1 cellular context compared by ENCODE assay signal in the genomic region with DNA sequence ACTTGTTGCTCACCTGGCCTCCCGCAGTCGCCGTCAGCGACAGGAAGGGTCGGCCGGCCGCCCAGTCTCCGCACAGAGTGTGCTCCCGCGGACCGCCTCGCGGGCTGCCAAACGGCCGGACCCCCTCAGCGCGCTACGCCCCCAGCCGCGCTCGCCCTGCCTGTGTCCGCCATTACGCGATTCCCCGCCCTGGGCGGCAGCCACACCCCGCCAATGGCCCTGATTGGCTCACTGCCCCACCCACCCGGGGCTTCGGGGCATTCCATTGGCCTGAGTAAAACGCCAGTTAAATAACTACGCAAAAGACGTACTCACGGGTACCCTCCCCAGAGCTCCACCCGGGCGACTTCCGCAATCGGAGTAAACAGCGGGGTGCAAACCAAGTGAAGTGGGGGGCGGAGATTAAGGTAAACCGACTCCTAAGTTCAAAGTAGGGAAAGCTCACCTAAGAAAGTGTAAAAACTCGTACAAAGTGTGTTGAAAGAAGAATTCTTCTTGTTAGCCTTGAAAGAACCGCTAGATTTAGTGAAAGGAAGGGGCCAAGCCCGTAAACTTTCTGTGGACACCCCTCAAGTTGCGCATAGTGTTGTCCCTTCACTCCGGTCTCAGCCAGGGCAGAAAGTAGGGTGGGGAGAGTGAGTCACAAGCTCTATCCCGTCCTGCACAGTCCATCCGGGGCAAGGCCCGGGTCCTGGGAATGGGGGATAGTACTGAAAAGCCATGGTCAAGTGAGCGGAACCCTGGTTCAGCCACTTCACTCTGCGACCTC.
TF ChIP-seq lines count a peak whose summit lies in the region.

A gene with protein sequence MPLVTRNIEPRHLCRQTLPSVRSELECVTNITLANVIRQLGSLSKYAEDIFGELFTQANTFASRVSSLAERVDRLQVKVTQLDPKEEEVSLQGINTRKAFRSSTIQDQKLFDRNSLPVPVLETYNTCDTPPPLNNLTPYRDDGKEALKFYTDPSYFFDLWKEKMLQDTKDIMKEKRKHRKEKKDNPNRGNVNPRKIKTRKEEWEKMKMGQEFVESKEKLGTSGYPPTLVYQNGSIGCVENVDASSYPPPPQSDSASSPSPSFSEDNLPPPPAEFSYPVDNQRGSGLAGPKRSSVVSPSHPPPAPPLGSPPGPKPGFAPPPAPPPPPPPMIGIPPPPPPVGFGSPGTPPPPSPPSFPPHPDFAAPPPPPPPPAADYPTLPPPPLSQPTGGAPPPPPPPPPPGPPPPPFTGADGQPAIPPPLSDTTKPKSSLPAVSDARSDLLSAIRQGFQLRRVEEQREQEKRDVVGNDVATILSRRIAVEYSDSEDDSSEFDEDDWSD (minus strand): TSS at position 195 of the 769 bp plus-strand sequence. CDS start 61,277 bp downstream, outside the sequence.

TF ChIP-seq in H1, 55 proteins besides CTCF, POLR2A, EP300 and RAD21 (continued from another document):
- TF ChIP-seq JUND (IDR thresholded peaks at IDR 0.05; ENCODE audit: low read length) (peak; percentile 96), FOSL1 (IDR thresholded peaks at IDR 0.05; ENCODE audit: insufficient read depth, low read depth, low read length) (0 out of 2 replicates have a peak, but pooled peaks have one; percentile 65), CHD2 (IDR thresholded peaks at IDR 0.05; ENCODE audit: low read length) (peak; percentile 88), SIX5 (IDR thresholded peaks at IDR 0.05; ENCODE audit: low read depth, low read length) (peak; percentile 34; the same call in 1 of the 2 replicates), SP2 (IDR thresholded peaks at IDR 0.05; ENCODE audit: low read length) (peak; percentile 80), EZH2 (IDR thresholded peaks at IDR 0.05; ENCODE audit: low read depth, low read length, severe bottlenecking) (no peak), TEAD4 (IDR thresholded peaks at IDR 0.05; ENCODE audit: low read depth, low read length) (no peak), SAP30 (IDR thresholded peaks at IDR 0.05; ENCODE audit: insufficient read depth, insufficient replicate concordance, low read length) (no peak), CREB1 (IDR thresholded peaks at IDR 0.05) (peak; percentile 24; the same call in 1 of the 2 replicates), POLR2AphosphoS5 (IDR thresholded peaks at IDR 0.05; ENCODE audit: low read depth, low read length) (peak; percentile 49; the same call in 1 of the 2 replicates), SP1 (IDR thresholded peaks at IDR 0.05; ENCODE audit: low read depth, low read length) (peak; percentile 98), TBP (IDR thresholded peaks at IDR 0.05; ENCODE audit: low read depth, low read length) (peak; percentile 55), BACH1 (IDR thresholded peaks at IDR 0.05; ENCODE audit: low read length) (no peak), GABPA (IDR thresholded peaks at IDR 0.05; ENCODE audit: borderline replicate concordance, insufficient read depth, low read length) (no peak), SP4 (IDR thresholded peaks at IDR 0.05; ENCODE audit: low read length) (peak; percentile 95), CHD1 (IDR thresholded peaks at IDR 0.05; ENCODE audit: low read depth, low read length) (peak; percentile 97), ASH2L (IDR thresholded peaks at IDR 0.05; ENCODE audit: low read length) (no peak), PHF8 (conservative IDR thresholded peaks at IDR 0.05; ENCODE audit: low read depth, low read length) (peak; percentile 77)
